1 cellular context compared by ENCODE assay signal in genomic region chr14:36105401-36105800, GRCh38.
TF ChIP-seq lines count a peak whose summit lies in the region.

No MANE protein-coding gene starts in this region.

TF ChIP-seq in GM23338, 12 proteins besides CTCF, POLR2A, EP300 and RAD21 (continued from another document):
- TF ChIP-seq ZNF462 (CRISPR knock-in tag; IDR thresholded peaks at IDR 0.05), result no peak
- no peak for TF ChIP-seq POLR2AphosphoS5 (IDR thresholded peaks at IDR 0.05; ENCODE audit: low read depth)
- TF ChIP-seq NANOG (IDR thresholded peaks at IDR 0.05; ENCODE audit: borderline replicate concordance), result no peak
- TF ChIP-seq EZH2 (IDR thresholded peaks at IDR 0.05; ENCODE audit: low read depth, unreplicated experiment), result no peak
- no peak for TF ChIP-seq CREB1 (CRISPR knock-in tag; IDR thresholded peaks at IDR 0.05; ENCODE audit: low read depth)
